Comparison of ENCODE assay signal across 23 cellular contexts in the genomic region with DNA sequence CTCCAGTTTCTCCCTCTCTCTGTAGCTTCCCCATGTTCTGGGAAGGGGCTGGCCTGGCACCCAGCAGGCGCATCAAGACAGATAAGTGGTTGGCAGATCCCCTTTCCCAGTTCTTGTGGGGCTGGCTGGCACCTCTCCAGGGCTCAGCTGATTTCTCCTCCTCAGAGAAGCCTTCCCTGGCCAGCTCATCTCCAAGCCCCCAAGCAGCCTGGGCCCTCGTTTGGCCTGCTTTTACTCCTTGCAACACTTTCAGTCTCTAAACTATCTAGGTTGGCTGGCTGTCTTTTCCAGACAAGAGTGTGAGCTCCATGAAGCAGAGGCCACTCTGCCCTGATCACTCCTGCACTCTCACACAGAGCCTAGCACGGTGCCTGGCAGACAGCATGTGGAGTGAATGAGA. TPM values are rescaled to one million over a fixed set of nuclear protein-coding genes. Genes with fewer than 3 reads are reported as not detected.
DNase-seq lines count a peak whose midpoint lies in the region; ATAC-seq and TF ChIP-seq lines count a peak whose summit lies in the region.
"Had no signal": no experiment of that assay in that cellular context is flagged by ENCODE, and none has a peak within 500 bp of the region (broad histone marks: within the 10 kb centered on the region; RNA-seq: fewer than 3 reads in every experiment).

No MANE protein-coding gene starts in this region.

- in situ Hi-C loops in brain microvascular endothelial cell (cut with HindIII; ENCODE audit: low pct_ligation_motif_present, low sequenced_read_pairs) (no loop called here), GM13976 (cut with MboI; ENCODE audit: low sequenced_read_pairs, unreplicated experiment) (no loop called here)

- TF ChIP-seq CTCF in brain microvascular endothelial cell (IDR thresholded peaks at IDR 0.05; ENCODE audit: low read depth, low read length, missing control alignments) = no peak
- TF ChIP-seq CTCF in hepatocyte (IDR thresholded peaks at IDR 0.05; ENCODE audit: poor library complexity) = no peak
- TF ChIP-seq CTCF in GM13976 (IDR thresholded peaks at IDR 0.05; ENCODE audit: borderline replicate concordance, control extremely low read depth, extremely low read depth, insufficient read depth, missing control alignments) = no peak

- H3K36me3 ChIP-seq in brain microvascular endothelial cell (replicated peaks) (peaks cover 29% of the 10 kb centered on the region), hepatocyte (replicated peaks; ENCODE audit: insufficient read depth, low read depth) (peaks cover 3% of the 10 kb centered on the region)

- peaks cover 59% of the 10 kb centered on the region for H4K20me1 ChIP-seq in hepatocyte (ENCODE audit: insufficient read depth, poor library complexity, severe bottlenecking)

- no peaks in the 10 kb centered on the region for H3K9me2 ChIP-seq in hepatocyte (replicated peaks; ENCODE audit: insufficient read depth)

- no peak for ATAC-seq in activated T-cell treated with anti-CD3 and anti-CD28 coated beads, Interleukin-2, amount 50 U/mL, for 72 hours (replicated peaks in 1 of 2)
- ATAC-seq in stimulated activated effector memory CD8-positive, alpha-beta T cell treated with anti-CD3 and anti-CD28 coated beads, Interleukin-12 subunit alpha, Interleukin-12 subunit beta, amount 100 ng/mL, for 72 hours = no peak
- ATAC-seq: A549, left colon had no signal

- peaks cover 35% of the 10 kb centered on the region for H3K4me1 Mint-ChIP-seq in activated T-cell treated with anti-CD3 and anti-CD28 coated beads, Interleukin-2, amount 50 U/mL, for 72 hours (ENCODE audit: low read depth)
- H3K4me1 Mint-ChIP-seq in stimulated activated effector memory CD8-positive, alpha-beta T cell treated with anti-CD3 and anti-CD28 coated beads, Interleukin-12 subunit alpha, Interleukin-12 subunit beta, amount 100 ng/mL, for 72 hours = peaks cover 60% of the 10 kb centered on the region

- no peak for DNase-seq in activated T-cell treated with anti-CD3 and anti-CD28 coated beads, Interleukin-2, amount 50 U/mL, for 72 hours
- no peak for DNase-seq in activated T-cell treated with anti-CD3 and anti-CD28 coated beads, Interleukin-2, amount 50 U/mL, for 1 hour
- DNase-seq in brain microvascular endothelial cell (no peak), hepatocyte (ENCODE audit: low spot score) (peak; percentile 31), medulla oblongata (ENCODE audit: extremely low spot score) (no peak), NCI-H1105 treated with DMSO at 0.1 percent for 48 hours (lab: John Stamatoyannopoulos, UW) (no peak), GM13976 (ENCODE audit: low spot score) (no peak)
- no peak for DNase-seq in stimulated activated effector memory CD8-positive, alpha-beta T cell treated with anti-CD3 and anti-CD28 coated beads, Interleukin-12 subunit alpha, Interleukin-12 subunit beta, amount 100 ng/mL, for 72 hours (ENCODE audit: low spot score in 2 of 2)
- DNase-seq: CD4-positive, CD25-positive, alpha-beta regulatory T cell; DMS79 treated with DMSO at 0.1 percent for 48 hours; KG1; left colon; NCI-H1105; NCI-H2107; NCI-H526; pancreas; SJCRH30; T-helper 17 cell had no signal

- 83% methylated on average over 3 of the region's 3 CpGs for WGBS in hepatocyte (ENCODE audit: low lambda C conversion rate, missing lambda C conversion rate)

- H2AFZ ChIP-seq in hepatocyte = no peak overlapping the region

- H3K79me2 ChIP-seq in hepatocyte = peaks cover 96% of the 10 kb centered on the region

- peaks cover 14% of the 10 kb centered on the region for H3K4me1 ChIP-seq in hepatocyte (ENCODE audit: insufficient read depth)
- H3K4me1 ChIP-seq: HAP-1 had no signal

- H3K9me3 ChIP-seq in hepatocyte (ENCODE audit: low read depth) = no peaks in the 10 kb centered on the region
- H3K9me3 ChIP-seq: A549, ascending aorta, HAP-1, pancreas, SJCRH30 had no signal

- no peak overlapping the region for H3K4me2 ChIP-seq in hepatocyte
- H3K4me2 ChIP-seq: A549 had no signal

- H3K27ac ChIP-seq in brain microvascular endothelial cell (peak overlapping the region; percentile 17), hepatocyte (no peak overlapping the region)
- H3K27ac ChIP-seq: SJCRH30 had no signal

- peak overlapping the region; percentile 51 for H3K27ac Mint-ChIP-seq in activated T-cell treated with anti-CD3 and anti-CD28 coated beads, Interleukin-2, amount 50 U/mL, for 72 hours
- H3K27ac Mint-ChIP-seq in stimulated activated effector memory CD8-positive, alpha-beta T cell treated with anti-CD3 and anti-CD28 coated beads, Interleukin-12 subunit alpha, Interleukin-12 subunit beta, amount 100 ng/mL, for 72 hours = peak overlapping the region; percentile 29
- H3K27ac Mint-ChIP-seq: activated T-helper 2 cell treated with anti-CD3 and anti-CD28 coated beads, Interferon-gamma antibody, Interleukin-2, Interleukin-4, amounts not matched to agents 10 μg/mL and 5 μg/mL and 100 μg/mL, durations not matched to agents 14 hours and 24 hours and 36 hours; CD4-positive, CD25-positive, alpha-beta regulatory T cell; T-helper 17 cell had no signal

- H3K4me3 Mint-ChIP-seq in activated T-cell treated with anti-CD3 and anti-CD28 coated beads, Interleukin-2, amount 50 U/mL, for 72 hours = no peak overlapping the region
- H3K4me3 Mint-ChIP-seq in stimulated activated effector memory CD8-positive, alpha-beta T cell treated with anti-CD3 and anti-CD28 coated beads, Interleukin-12 subunit alpha, Interleukin-12 subunit beta, amount 100 ng/mL, for 72 hours = no peak overlapping the region
- H3K4me3 Mint-ChIP-seq: CD4-positive, CD25-positive, alpha-beta regulatory T cell; T-helper 17 cell had no signal

- no peaks in the 10 kb centered on the region for H3K9me3 Mint-ChIP-seq in activated T-cell treated with anti-CD3 and anti-CD28 coated beads, Interleukin-2, amount 50 U/mL, for 72 hours
- no peaks in the 10 kb centered on the region for H3K9me3 Mint-ChIP-seq in stimulated activated effector memory CD8-positive, alpha-beta T cell treated with anti-CD3 and anti-CD28 coated beads, Interleukin-12 subunit alpha, Interleukin-12 subunit beta, amount 100 ng/mL, for 72 hours
- H3K9me3 Mint-ChIP-seq: activated T-helper 2 cell treated with anti-CD3 and anti-CD28 coated beads, Interferon-gamma antibody, Interleukin-2, Interleukin-4, amounts not matched to agents 10 μg/mL and 5 μg/mL and 100 μg/mL, durations not matched to agents 14 hours and 24 hours and 36 hours; CD4-positive, CD25-positive, alpha-beta regulatory T cell had no signal

- no peak overlapping the region for H3K4me3 ChIP-seq in brain microvascular endothelial cell (ENCODE audit: low read depth, low read length)
- H3K4me3 ChIP-seq in hepatocyte = no peak overlapping the region
- H3K4me3 ChIP-seq: A549, ascending aorta, coronary artery, HAP-1, pancreas, SJCRH30 had no signal

- no peaks in the 10 kb centered on the region for H3K27me3 ChIP-seq in brain microvascular endothelial cell (replicated peaks)
- H3K27me3 ChIP-seq in hepatocyte = no peaks in the 10 kb centered on the region
- H3K27me3 ChIP-seq: ascending aorta, pancreas, SJCRH30 had no signal

- H3K27me3 Mint-ChIP-seq in activated T-cell treated with anti-CD3 and anti-CD28 coated beads, Interleukin-2, amount 50 U/mL, for 72 hours (ENCODE audit: low read depth) = no peaks in the 10 kb centered on the region
- H3K27me3 Mint-ChIP-seq: CD4-positive, CD25-positive, alpha-beta regulatory T cell; T-helper 17 cell had no signal

- peaks cover 2 to 15% of the 10 kb centered on the region in 2 donors for H3K36me3 Mint-ChIP-seq in activated T-cell treated with anti-CD3 and anti-CD28 coated beads, Interleukin-2, amount 50 U/mL, for 72 hours (ENCODE audit: insufficient read depth in 2 of 2)
- peaks cover 90% of the 10 kb centered on the region for H3K36me3 Mint-ChIP-seq in stimulated activated effector memory CD8-positive, alpha-beta T cell treated with anti-CD3 and anti-CD28 coated beads, Interleukin-12 subunit alpha, Interleukin-12 subunit beta, amount 100 ng/mL, for 72 hours

RNA-seq across cellular contexts. Expression of a gene that starts 13.5 kb away (rescaled TPM):
- 100 to 1,000 TPM; 136 to 140 TPM for total RNA-seq in activated T-cell treated with anti-CD3 and anti-CD28 coated beads, Interleukin-2, amount 50 U/mL, for 72 hours
- 304 and 311 TPM in 2 replicates for total RNA-seq in hepatocyte
- polyA plus RNA-seq in hepatocyte = 180 and 198 TPM in 2 replicates
